Comparison of ENCODE assay signal across 20 cellular contexts in the genomic region with DNA sequence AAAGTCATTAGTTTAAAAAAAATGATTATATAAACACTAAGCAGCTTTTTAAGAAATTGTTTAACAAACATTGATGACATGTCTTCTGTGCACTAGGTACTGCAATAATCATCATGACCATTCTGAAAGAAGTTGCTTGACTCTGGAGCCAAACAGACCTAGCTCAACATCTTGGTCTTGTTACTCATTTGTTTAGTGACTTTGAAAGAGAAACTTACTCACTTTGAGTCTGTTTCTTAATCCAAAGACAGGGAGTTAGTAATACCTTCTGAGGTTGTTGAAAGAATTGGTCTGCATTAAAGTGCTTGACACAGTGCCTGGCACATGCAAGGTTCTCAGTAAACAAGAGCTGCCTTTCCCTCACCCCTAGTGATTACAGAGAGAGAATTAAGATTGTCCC.
"Had no signal": no experiment of that assay in that cellular context is flagged by ENCODE, and none has a peak within 500 bp of the region (broad histone marks: within the 10 kb centered on the region; RNA-seq: fewer than 3 reads in every experiment).

No MANE protein-coding gene starts in this region.

- H3K4me1 ChIP-seq: body of pancreas, esophagus squamous epithelium, left lung, spleen, upper lobe of left lung had no signal

- H3K27ac Mint-ChIP-seq: activated naive CD4-positive, alpha-beta T cell treated with anti-CD3 and anti-CD28 coated beads, Interleukin-2, amount 50 U/mL, for 24 hours; nephron progenitor cell; stimulated activated naive B cell treated with anti-CD40 and anti-IgM and Interleukin-4, amounts not matched to agents 10 μg/mL and 1 μg/mL and 100 μg/mL, for 72 hours; T-helper 1 cell treated with Interleukin-12 subunit alpha and Interleukin-12 subunit beta and Interleukin-4 antibody, amounts not matched to agents 30 μg/mL and 1 μg/mL, for 36 hours had no signal

- H3K4me3 ChIP-seq: body of pancreas, esophagus squamous epithelium, left lung, spleen, thoracic aorta, upper lobe of left lung had no signal

- ATAC-seq: body of pancreas; left lung; stimulated activated naive B cell treated with anti-CD40 and anti-IgM and Interleukin-4, amounts not matched to agents 10 μg/mL and 1 μg/mL and 100 μg/mL, for 72 hours had no signal

- H3K4me3 Mint-ChIP-seq: activated naive CD4-positive, alpha-beta T cell treated with anti-CD3 and anti-CD28 coated beads, Interleukin-2, amount 50 U/mL, for 24 hours; nephron progenitor cell; stimulated activated naive B cell treated with anti-CD40 and anti-IgM and Interleukin-4, amounts not matched to agents 10 μg/mL and 1 μg/mL and 100 μg/mL, for 72 hours; T-helper 1 cell treated with Interleukin-12 subunit alpha and Interleukin-12 subunit beta and Interleukin-4 antibody, amounts not matched to agents 30 μg/mL and 1 μg/mL, for 36 hours had no signal

- H3K4me1 Mint-ChIP-seq: activated naive CD4-positive, alpha-beta T cell treated with anti-CD3 and anti-CD28 coated beads, Interleukin-2, amount 50 U/mL, for 24 hours; nephron progenitor cell; stimulated activated naive B cell treated with anti-CD40 and anti-IgM and Interleukin-4, amounts not matched to agents 10 μg/mL and 1 μg/mL and 100 μg/mL, for 72 hours had no signal

- H3K36me3 Mint-ChIP-seq: activated naive CD4-positive, alpha-beta T cell treated with anti-CD3 and anti-CD28 coated beads, Interleukin-2, amount 50 U/mL, for 24 hours; stimulated activated naive B cell treated with anti-CD40 and anti-IgM and Interleukin-4, amounts not matched to agents 10 μg/mL and 1 μg/mL and 100 μg/mL, for 72 hours had no signal

- H3K9me3 ChIP-seq: body of pancreas, esophagus squamous epithelium, left lung, thoracic aorta, upper lobe of left lung had no signal

- H3K27me3 Mint-ChIP-seq: stimulated activated naive B cell treated with anti-CD40 and anti-IgM and Interleukin-4, amounts not matched to agents 10 μg/mL and 1 μg/mL and 100 μg/mL, for 72 hours had no signal

- H3K9me3 Mint-ChIP-seq: activated naive CD4-positive, alpha-beta T cell treated with anti-CD3 and anti-CD28 coated beads, Interleukin-2, amount 50 U/mL, for 24 hours; stimulated activated naive B cell treated with anti-CD40 and anti-IgM and Interleukin-4, amounts not matched to agents 10 μg/mL and 1 μg/mL and 100 μg/mL, for 72 hours; T-helper 1 cell treated with Interleukin-12 subunit alpha and Interleukin-12 subunit beta and Interleukin-4 antibody, amounts not matched to agents 30 μg/mL and 1 μg/mL, for 36 hours had no signal

- H3K36me3 ChIP-seq: esophagus squamous epithelium, left lung, spleen, thoracic aorta, upper lobe of left lung had no signal

- DNase-seq: activated CD4-positive, alpha-beta T cell treated with anti-CD3 and anti-CD28 coated beads, Interleukin-2, amount 50 U/mL, for 48 hours; activated effector memory CD4-positive, alpha-beta T cell treated with Interleukin-2 at 50 U/mL for 16 hours; activated T-cell treated with anti-CD3 and anti-CD28 coated beads for 4 hours; body of pancreas; dermis blood vessel endothelial cell; effector memory CD4-positive, alpha-beta T cell; esophagus squamous epithelium; hypothalamus; kidney; left lung; nephron progenitor cell; nucleus accumbens; retina; spleen; stimulated activated CD4-positive, alpha-beta T cell treated with anti-CD3 and anti-CD28 coated beads, Interleukin-4, amount 100 ng/mL, for 4 hours; stimulated activated naive B cell treated with anti-CD40 and anti-IgM and Interleukin-4, amounts not matched to agents 10 μg/mL and 1 μg/mL and 100 μg/mL, for 72 hours; upper lobe of left lung had no signal

- H3K27ac ChIP-seq: body of pancreas, esophagus squamous epithelium, left lung, spleen, thoracic aorta, upper lobe of left lung had no signal

- H3K27me3 ChIP-seq: body of pancreas, esophagus squamous epithelium, left lung, upper lobe of left lung had no signal
